In genomic region chr2:174979996-174980395, GRCh38 we compare ENCODE assay signal across 29 cellular contexts.
"Had no signal": no experiment of that assay in that cellular context is flagged by ENCODE, and none has a peak within 500 bp of the region (broad histone marks: within the 10 kb centered on the region; RNA-seq: fewer than 3 reads in every experiment).

No MANE protein-coding gene starts in this region.

- H3K4me1 ChIP-seq: foreskin keratinocyte, gastrocnemius medialis had no signal

- ATAC-seq: activated CD4-positive, alpha-beta T cell treated with anti-CD3 and anti-CD28 coated beads for 36 hours; activated CD8-positive, alpha-beta memory T cell treated with anti-CD3 and anti-CD28 coated beads, Interleukin-2, amount 10 ng/mL, durations not matched to agents 7 days and 5 days; activated CD8-positive, alpha-beta T cell treated with anti-CD3 and anti-CD28 coated beads, Interleukin-2, amount 10 ng/mL, durations not matched to agents 7 days and 5 days; activated naive CD4-positive, alpha-beta T cell treated with anti-CD3 and anti-CD28 coated beads, Interleukin-2, amount 50 U/mL, for 72 hours; esophagus mucosa; foreskin keratinocyte; gastrocnemius medialis had no signal

- H3K27ac ChIP-seq: brain microvascular endothelial cell, coronary artery, foreskin keratinocyte, gastrocnemius medialis had no signal

- H3K9me3 ChIP-seq: gastrocnemius medialis had no signal

- H3K4me3 Mint-ChIP-seq: activated CD4-positive, alpha-beta memory T cell treated with anti-CD3 and anti-CD28 coated beads for 36 hours; activated CD4-positive, alpha-beta T cell treated with anti-CD3 and anti-CD28 coated beads for 36 hours; activated CD4-positive, alpha-beta T cell treated with anti-CD3 and anti-CD28 coated beads, Interleukin-2, amount 10 ng/mL, durations not matched to agents 24 days and 14 days; activated CD8-positive, alpha-beta memory T cell treated with anti-CD3 and anti-CD28 coated beads, Interleukin-2, amount 10 ng/mL, durations not matched to agents 7 days and 5 days; activated CD8-positive, alpha-beta T cell treated with anti-CD3 and anti-CD28 coated beads, Interleukin-2, amount 10 ng/mL, durations not matched to agents 7 days and 5 days; activated naive CD4-positive, alpha-beta T cell treated with anti-CD3 and anti-CD28 coated beads, Interleukin-2, amount 10 ng/mL, durations not matched to agents 7 days and 5 days; activated naive CD8-positive, alpha-beta T cell treated with anti-CD3 and anti-CD28 coated beads, Interleukin-2, amount 10 ng/mL, durations not matched to agents 7 days and 5 days; central memory CD8-positive, alpha-beta T cell; dendritic cell treated with granulocyte-macrophage colony-stimulating factor and Interleukin-4, amounts not matched to agents 40 ng/mL and 50 ng/mL, for 4 days; endodermal cell had no signal

- H3K27ac Mint-ChIP-seq: activated CD4-positive, alpha-beta memory T cell treated with anti-CD3 and anti-CD28 coated beads for 36 hours; activated CD4-positive, alpha-beta T cell treated with anti-CD3 and anti-CD28 coated beads for 36 hours; activated CD4-positive, alpha-beta T cell treated with anti-CD3 and anti-CD28 coated beads, Interleukin-2, amount 10 ng/mL, durations not matched to agents 24 days and 14 days; activated CD8-positive, alpha-beta memory T cell treated with anti-CD3 and anti-CD28 coated beads, Interleukin-2, amount 10 ng/mL, durations not matched to agents 7 days and 5 days; activated CD8-positive, alpha-beta T cell treated with anti-CD3 and anti-CD28 coated beads, Interleukin-2, amount 10 ng/mL, durations not matched to agents 7 days and 5 days; activated naive CD4-positive, alpha-beta T cell treated with anti-CD3 and anti-CD28 coated beads, Interleukin-2, amount 50 U/mL, for 72 hours; activated naive CD8-positive, alpha-beta T cell treated with anti-CD3 and anti-CD28 coated beads, Interleukin-2, amount 10 ng/mL, durations not matched to agents 7 days and 5 days; dendritic cell treated with granulocyte-macrophage colony-stimulating factor and Interleukin-4, amounts not matched to agents 40 ng/mL and 50 ng/mL, for 4 days had no signal

- H3K36me3 ChIP-seq: brain microvascular endothelial cell, gastrocnemius medialis had no signal

- DNase-seq: activated CD4-positive, alpha-beta memory T cell treated with anti-CD3 and anti-CD28 coated beads for 36 hours; activated CD4-positive, alpha-beta T cell treated with anti-CD3 and anti-CD28 coated beads for 36 hours; activated CD4-positive, alpha-beta T cell treated with anti-CD3 and anti-CD28 coated beads, Interleukin-2, amount 10 ng/mL, durations not matched to agents 24 days and 14 days; activated CD4-positive, CD25-positive, alpha-beta regulatory T cell; activated CD4-positive, CD25-positive, alpha-beta regulatory T cell treated with anti-CD3 and anti-CD28 coated beads, Interleukin-2, amount 50 U/mL, for 72 hours; activated CD8-positive, alpha-beta memory T cell treated with anti-CD3 and anti-CD28 coated beads, Interleukin-2, amount 10 ng/mL, durations not matched to agents 7 days and 5 days; activated CD8-positive, alpha-beta memory T cell treated with anti-CD3 and anti-CD28 coated beads, Interleukin-2, amount 50 U/mL, for 4 hours; activated CD8-positive, alpha-beta T cell treated with anti-CD3 and anti-CD28 coated beads, Interleukin-2, amount 10 ng/mL, durations not matched to agents 7 days and 5 days; activated gamma-delta T cell; activated naive CD4-positive, alpha-beta T cell; activated naive CD4-positive, alpha-beta T cell treated with anti-CD3 and anti-CD28 coated beads, Interleukin-2, amount 10 ng/mL, durations not matched to agents 7 days and 5 days; activated naive CD8-positive, alpha-beta T cell treated with anti-CD3 and anti-CD28 coated beads, Interleukin-2, amount 10 ng/mL, durations not matched to agents 7 days and 5 days; activated T-cell treated with anti-CD3 and anti-CD28 coated beads, Interleukin-2, amount 50 U/mL, for 1 hour; activated T-cell treated with anti-CD3 and anti-CD28 coated beads, Interleukin-2, amount 50 U/mL, for 48 hours; amniotic stem cell; anterior cingulate cortex; brain microvascular endothelial cell; dorsolateral prefrontal cortex; effector memory CD4-positive, alpha-beta T cell; endodermal cell; foreskin keratinocyte; gastrocnemius medialis; glutamatergic neuron; T-helper 2 cell had no signal

- H3K9me3 Mint-ChIP-seq: activated CD4-positive, alpha-beta memory T cell treated with anti-CD3 and anti-CD28 coated beads for 36 hours; activated CD4-positive, alpha-beta T cell treated with anti-CD3 and anti-CD28 coated beads, Interleukin-2, amount 10 ng/mL, durations not matched to agents 24 days and 14 days; activated naive CD4-positive, alpha-beta T cell treated with anti-CD3 and anti-CD28 coated beads, Interleukin-2, amount 10 ng/mL, durations not matched to agents 7 days and 5 days; activated naive CD4-positive, alpha-beta T cell treated with anti-CD3 and anti-CD28 coated beads, Interleukin-2, amount 50 U/mL, for 72 hours; activated naive CD8-positive, alpha-beta T cell treated with anti-CD3 and anti-CD28 coated beads, Interleukin-2, amount 10 ng/mL, durations not matched to agents 7 days and 5 days; central memory CD8-positive, alpha-beta T cell; dendritic cell treated with granulocyte-macrophage colony-stimulating factor and Interleukin-4, amounts not matched to agents 40 ng/mL and 50 ng/mL, for 4 days; endodermal cell had no signal

- H3K27me3 ChIP-seq: brain microvascular endothelial cell, dorsolateral prefrontal cortex, foreskin keratinocyte, gastrocnemius medialis had no signal

- H3K27me3 Mint-ChIP-seq: activated naive CD8-positive, alpha-beta T cell treated with anti-CD3 and anti-CD28 coated beads, Interleukin-2, amount 10 ng/mL, durations not matched to agents 7 days and 5 days; central memory CD8-positive, alpha-beta T cell had no signal

- H3K4me1 Mint-ChIP-seq: activated CD4-positive, alpha-beta T cell treated with anti-CD3 and anti-CD28 coated beads, Interleukin-2, amount 10 ng/mL, durations not matched to agents 24 days and 14 days; activated CD8-positive, alpha-beta memory T cell treated with anti-CD3 and anti-CD28 coated beads, Interleukin-2, amount 10 ng/mL, durations not matched to agents 7 days and 5 days; activated naive CD4-positive, alpha-beta T cell treated with anti-CD3 and anti-CD28 coated beads, Interleukin-2, amount 10 ng/mL, durations not matched to agents 7 days and 5 days; activated naive CD8-positive, alpha-beta T cell treated with anti-CD3 and anti-CD28 coated beads, Interleukin-2, amount 10 ng/mL, durations not matched to agents 7 days and 5 days; central memory CD8-positive, alpha-beta T cell had no signal

- H3K36me3 Mint-ChIP-seq: activated CD4-positive, alpha-beta memory T cell treated with anti-CD3 and anti-CD28 coated beads for 36 hours; activated CD8-positive, alpha-beta memory T cell treated with anti-CD3 and anti-CD28 coated beads, Interleukin-2, amount 10 ng/mL, durations not matched to agents 7 days and 5 days; activated naive CD4-positive, alpha-beta T cell treated with anti-CD3 and anti-CD28 coated beads, Interleukin-2, amount 10 ng/mL, durations not matched to agents 7 days and 5 days; activated naive CD4-positive, alpha-beta T cell treated with anti-CD3 and anti-CD28 coated beads, Interleukin-2, amount 50 U/mL, for 72 hours; activated naive CD8-positive, alpha-beta T cell treated with anti-CD3 and anti-CD28 coated beads, Interleukin-2, amount 10 ng/mL, durations not matched to agents 7 days and 5 days had no signal

- H3K4me3 ChIP-seq: coronary artery, dorsolateral prefrontal cortex, gastrocnemius medialis had no signal
